Comparison of ENCODE assay signal across 20 cellular contexts in genomic region chr2:33032245-33032644, GRCh38.
"Had no signal": no experiment of that assay in that cellular context is flagged by ENCODE, and none has a peak within 500 bp of the region (broad histone marks: within the 10 kb centered on the region; RNA-seq: fewer than 3 reads in every experiment).

No MANE protein-coding gene starts in this region.

- H3K36me3 ChIP-seq: esophagus muscularis mucosa, gastroesophageal sphincter, left lung, lower lobe of right lung had no signal

- H3K27ac Mint-ChIP-seq: naive thymus-derived CD4-positive, alpha-beta T cell; natural killer cell had no signal

- DNase-seq: dermis blood vessel endothelial cell; dorsolateral prefrontal cortex; effector CD4-positive, alpha-beta T cell; effector memory CD4-positive, alpha-beta T cell; foreskin keratinocyte; heart right ventricle; hippocampal formation; islet precursor cell; kidney; kidney glomerular epithelial cell; left lung; left ventricle myocardium superior; lower lobe of right lung; mesenchymal stem cell; naive thymus-derived CD4-positive, alpha-beta T cell; natural killer cell had no signal

- H3K4me3 ChIP-seq: coronary artery, dorsolateral prefrontal cortex, esophagus muscularis mucosa, gastroesophageal sphincter, heart right ventricle, left lung, lower lobe of right lung had no signal

- H3K4me1 Mint-ChIP-seq: naive thymus-derived CD4-positive, alpha-beta T cell; natural killer cell had no signal

- H3K36me3 Mint-ChIP-seq: naive thymus-derived CD4-positive, alpha-beta T cell; natural killer cell had no signal

- H3K27me3 ChIP-seq: dorsolateral prefrontal cortex, esophagus muscularis mucosa, foreskin keratinocyte, gastroesophageal sphincter, heart right ventricle, left lung had no signal

- H3K9me3 ChIP-seq: esophagus muscularis mucosa, gastroesophageal sphincter, heart right ventricle, left lung, lower lobe of right lung had no signal

- H3K4me3 Mint-ChIP-seq: mesothelial cell of epicardium; naive thymus-derived CD4-positive, alpha-beta T cell; natural killer cell had no signal

- H3K4me1 ChIP-seq: left lung, lower lobe of right lung had no signal

- H3K27ac ChIP-seq: coronary artery, dorsolateral prefrontal cortex, foreskin keratinocyte, heart right ventricle, left lung, lower lobe of right lung had no signal

- H3K9me3 Mint-ChIP-seq: mesothelial cell of epicardium, natural killer cell had no signal

- ATAC-seq: foreskin keratinocyte; gastroesophageal sphincter; heart right ventricle; left lung; lower lobe of right lung; naive thymus-derived CD4-positive, alpha-beta T cell; natural killer cell had no signal
